ENCODE assay signal across 9 cellular contexts in genomic region chr5:3602713-3603502, GRCh38. TPM values are rescaled to one million over a fixed set of nuclear protein-coding genes. Genes with fewer than 3 reads are reported as not detected.
DNase-seq lines count a peak whose midpoint lies in the region; ATAC-seq and TF ChIP-seq lines count a peak whose summit lies in the region.
"Had no signal": no experiment of that assay in that cellular context is flagged by ENCODE, and none has a peak within 500 bp of the region (broad histone marks: within the 10 kb centered on the region; RNA-seq: fewer than 3 reads in every experiment).

No MANE protein-coding gene starts in this region.

- H3K4me1 Mint-ChIP-seq in neural progenitor cell: peaks cover 46% of the 10 kb centered on the region

- H3K27me3 ChIP-seq in neural progenitor cell: peaks cover 100% of the 10 kb centered on the region

- no peaks in the 10 kb centered on the region for H3K36me3 ChIP-seq in neural progenitor cell

- POLR2A ChIA-PET in RWPE1 (lab: Yijun Ruan, JAX; ENCODE audit: low non-redundant PET): no interaction called here

- peaks cover 23% of the 10 kb centered on the region for H3K4me1 ChIP-seq in neural progenitor cell

- H3K4me3 ChIP-seq in AG09309 (ENCODE audit: control insufficient read depth, low read depth, low read length) (no peak overlapping the region), foreskin fibroblast (ENCODE audit: low read depth in 1 of 2, low read length in 2 of 2) (peak overlapping the region in 1 of 2 donors; percentile 22), neural progenitor cell (peak overlapping the region; percentile 49)

- CTCF ChIA-PET in RWPE1 (lab: Yijun Ruan, JAX): interaction anchor here (0.5 to 0.7 kb wide), 7 partner anchors 9 to 1349 kb away, joined by 3 to 4 read pairs (median 3); no protein-coding TSS in a partner anchor

- DNase-seq in AG09309 (ENCODE audit: low read depth) (no peak), RWPE1 (ENCODE audit: low spot score) (peak; percentile 20), foreskin fibroblast (no peak), neural progenitor cell (ENCODE audit: low spot score) (peak; percentile 67), A172 (ENCODE audit: low spot score) (no peak), DMS153 treated with DMSO at 0.1 percent for 48 hours (lab: John Stamatoyannopoulos, UW; ENCODE audit: unreplicated experiment) (no peak)

- peaks cover 16% of the 10 kb centered on the region for H3F3A ChIP-seq in neural progenitor cell (ENCODE audit: low read depth)

- no peak overlapping the region for H3K9ac ChIP-seq in neural progenitor cell

- peak overlapping the region; percentile 91 for H3K4me2 ChIP-seq in neural progenitor cell

- H3K36me3 Mint-ChIP-seq in neural progenitor cell: peaks cover 12% of the 10 kb centered on the region

- peak overlapping the region; percentile 64 for H3K4me3 Mint-ChIP-seq in neural progenitor cell

- H3K27ac ChIP-seq in RWPE1 (no peak overlapping the region), neural progenitor cell (no peak overlapping the region)

- TF ChIP-seq CTCF in AG09309 (IDR thresholded peaks at IDR 0.05; ENCODE audit: control insufficient read depth, insufficient read depth, low read depth, low read length, missing control alignments) (peak; percentile 60), RWPE1 (conservative IDR thresholded peaks at IDR 0.05; ENCODE audit: low read depth) (peak; percentile 39), foreskin fibroblast (IDR thresholded peaks at IDR 0.05; ENCODE audit: low read depth, low read length) (peak; percentile 36), neural progenitor cell (IDR thresholded peaks at IDR 0.05) (peak; percentile 75)

- H4K20me1 ChIP-seq in neural progenitor cell (ENCODE audit: low read depth): peaks cover 79% of the 10 kb centered on the region

- no peaks in the 10 kb centered on the region for H3K9me3 ChIP-seq in neural progenitor cell (ENCODE audit: low read depth)

- no peak for ATAC-seq in GM19023 (IDR thresholded peaks at IDR 0.05; ENCODE audit: unreplicated experiment)
- ATAC-seq in GM21529 (IDR thresholded peaks at IDR 0.05; ENCODE audit: unreplicated experiment): no peak

- H3K79me2 ChIP-seq in neural progenitor cell (ENCODE audit: low read depth): peaks cover 29% of the 10 kb centered on the region

- H2AFZ ChIP-seq in neural progenitor cell (replicated peaks): no peak overlapping the region

- peaks cover 2% of the 10 kb centered on the region for H3K9me3 Mint-ChIP-seq in neural progenitor cell

- no peak overlapping the region for H3K27ac Mint-ChIP-seq in neural progenitor cell

- peaks cover 58% of the 10 kb centered on the region for H3K27me3 Mint-ChIP-seq in neural progenitor cell (ENCODE audit: insufficient read depth, low read depth)

RNA-seq across cellular contexts. Expression of gene IRX1, which starts 7.3 kb away (rescaled TPM):
- total RNA-seq in neural progenitor cell (ENCODE audit: low replicate concordance): 0.95 and 7.6 TPM in 2 replicates
- 5.4 and 6.8 TPM in 2 replicates for total RNA-seq in A172 (2014; rRNA removed; shearing (Covaris generic))
- total RNA-seq: pulmonary artery endothelial cell had no signal

Comparison
In these comparisons a context has a peak if more than half of its experiments do, and no peak if none do; other contexts are left out.
1. DNase-seq: peak in RWPE1 (single experiment) and neural progenitor cell (single experiment); none in AG09309 (single experiment), foreskin fibroblast (0 of 2), A172 (single experiment) and DMS153 treated with DMSO at 0.1 percent for 48 hours (single experiment).
2. Peak in every context shown above with its lines, with median percentiles within 50 percentile points of each other: CTCF ChIP-seq.